ENCODE assay signal across 8 cellular contexts in the genomic region with DNA sequence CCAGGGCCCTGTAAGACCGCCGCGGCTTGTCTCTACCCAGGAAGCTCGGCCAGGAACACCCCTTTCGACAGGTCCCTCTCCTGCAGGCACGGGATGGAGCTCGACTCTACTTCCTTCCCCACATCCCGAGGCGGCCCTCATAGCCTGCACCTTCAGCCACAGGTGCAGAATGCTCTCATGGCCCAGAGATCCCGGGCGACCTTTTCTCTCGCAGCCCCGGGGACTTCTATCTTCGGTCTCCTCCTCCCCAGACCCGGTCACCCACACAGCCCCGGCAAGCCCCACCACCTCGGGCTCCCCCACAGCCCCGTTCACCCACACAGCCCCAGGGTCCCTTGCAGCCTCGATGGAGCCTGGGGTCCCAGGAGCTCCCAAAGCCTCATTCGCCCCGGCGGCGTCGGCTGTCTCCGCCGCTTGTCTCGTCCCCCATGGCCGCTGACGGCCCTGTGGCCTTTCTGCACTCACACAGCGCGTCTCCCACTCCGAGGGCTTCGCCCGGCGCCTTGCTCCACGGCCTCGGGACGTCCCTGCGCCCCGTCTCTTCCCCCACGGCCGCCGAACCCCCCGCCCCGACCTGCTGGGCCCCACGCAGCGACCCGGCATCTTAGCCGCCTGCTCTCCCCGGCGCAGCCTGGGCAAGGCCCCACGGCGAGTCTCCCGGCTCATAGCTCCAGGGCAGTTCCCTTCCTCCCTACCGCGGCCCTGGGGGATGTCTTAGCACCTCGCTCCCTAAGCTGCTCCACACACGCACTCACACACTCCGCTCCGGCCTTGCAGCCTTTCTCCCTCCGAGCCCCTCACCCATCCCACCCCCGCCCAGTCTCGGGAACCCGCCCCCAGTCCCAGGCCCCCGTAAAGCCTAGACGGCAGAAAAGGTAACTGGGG. TPM values are rescaled to one million over a fixed set of nuclear protein-coding genes. Genes with fewer than 3 reads are reported as not detected.
A peak's percentile ranks its signal among the peaks of the same experiment; 100 is the strongest.
DNase-seq lines count a peak whose midpoint lies in the region; ATAC-seq and TF ChIP-seq lines count a peak whose summit lies in the region.

No MANE protein-coding gene starts in this region.

- peaks cover 38% of the 10 kb centered on the region for H3K36me3 Mint-ChIP-seq in activated T-helper 2 cell treated with anti-CD3 and anti-CD28 coated beads, Interferon-gamma antibody, Interleukin-2, Interleukin-4, amounts not matched to agents 10 μg/mL and 5 μg/mL and 100 μg/mL, durations not matched to agents 14 hours and 24 hours and 36 hours (ENCODE audit: low read depth)

- peaks cover 43% of the 10 kb centered on the region for H4K20me1 ChIP-seq in osteoblast (ENCODE audit: insufficient read depth, low read length)

- H3K9me3 ChIP-seq in osteoblast (ENCODE audit: low read depth, low read length) = no peaks in the 10 kb centered on the region

- intact Hi-C loops in activated T-helper 2 cell treated with anti-CD3 and anti-CD28 coated beads, Interferon-gamma antibody, Interleukin-2, Interleukin-4, amounts not matched to agents 10 μg/mL and 5 μg/mL and 100 μg/mL, durations not matched to agents 14 hours and 24 hours and 36 hours (cut with micrococcal nuclease) = loop anchor here (1.0 to 10.0 kb wide), 6 partner anchors 11 to 1155 kb away; a partner anchor contains a TSS

- peak overlapping the region; percentile 99 for H3K27ac Mint-ChIP-seq in activated T-helper 2 cell treated with anti-CD3 and anti-CD28 coated beads, Interferon-gamma antibody, Interleukin-2, Interleukin-4, amounts not matched to agents 10 μg/mL and 5 μg/mL and 100 μg/mL, durations not matched to agents 14 hours and 24 hours and 36 hours

- ATAC-seq in GM18868 (IDR thresholded peaks at IDR 0.05; ENCODE audit: unreplicated experiment) (peak; percentile 6), HG02970 (IDR thresholded peaks at IDR 0.05; ENCODE audit: low FRiP score, unreplicated experiment) (no peak)

- no peaks in the 10 kb centered on the region for H3K9me3 Mint-ChIP-seq in activated T-helper 2 cell treated with anti-CD3 and anti-CD28 coated beads, Interferon-gamma antibody, Interleukin-2, Interleukin-4, amounts not matched to agents 10 μg/mL and 5 μg/mL and 100 μg/mL, durations not matched to agents 14 hours and 24 hours and 36 hours

- peak overlapping the region; percentile 90 for H3K4me3 Mint-ChIP-seq in activated T-helper 2 cell treated with anti-CD3 and anti-CD28 coated beads, Interferon-gamma antibody, Interleukin-2, Interleukin-4, amounts not matched to agents 10 μg/mL and 5 μg/mL and 100 μg/mL, durations not matched to agents 14 hours and 24 hours and 36 hours (ENCODE audit: low read depth)

- DNase-seq in LHCN-M2 (ENCODE audit: low read depth) (peak; percentile 31), germinal center (ENCODE audit: low spot score) (peak; percentile 35), osteoblast (ENCODE audit: insufficient read length, low spot score, missing footprints) (peak; percentile 83), midbrain (lab: John Stamatoyannopoulos, UW) (no peak)
- DNase-seq in activated T-helper 2 cell treated with anti-CD3 and anti-CD28 coated beads, Interferon-gamma antibody, Interleukin-2, Interleukin-4, amounts not matched to agents 10 μg/mL and 5 μg/mL and 100 μg/mL, durations not matched to agents 14 hours and 24 hours and 36 hours (ENCODE audit: low spot score) = no peak

- H3K4me3 ChIP-seq in ACC112 (ENCODE audit: low read depth, low read length) (peak overlapping the region; percentile 81), osteoblast (ENCODE audit: insufficient read depth, low read length) (peak overlapping the region; percentile 84)

- no peaks in the 10 kb centered on the region for H3K27me3 Mint-ChIP-seq in activated T-helper 2 cell treated with anti-CD3 and anti-CD28 coated beads, Interferon-gamma antibody, Interleukin-2, Interleukin-4, amounts not matched to agents 10 μg/mL and 5 μg/mL and 100 μg/mL, durations not matched to agents 14 hours and 24 hours and 36 hours (ENCODE audit: low read depth)

- peaks cover 48% of the 10 kb centered on the region for H3K4me1 Mint-ChIP-seq in activated T-helper 2 cell treated with anti-CD3 and anti-CD28 coated beads, Interferon-gamma antibody, Interleukin-2, Interleukin-4, amounts not matched to agents 10 μg/mL and 5 μg/mL and 100 μg/mL, durations not matched to agents 14 hours and 24 hours and 36 hours (ENCODE audit: low read depth)

- peak overlapping the region; percentile 74 for H3K27ac ChIP-seq in ACC112 (ENCODE audit: low read depth, low read length)
- peak overlapping the region; percentile 70 for H3K27ac ChIP-seq in osteoblast (ENCODE audit: low read depth, low read length)

- H3K79me2 ChIP-seq in ACC112 (ENCODE audit: control insufficient read depth, insufficient read depth, low read length, unreplicated experiment) = peaks cover 42% of the 10 kb centered on the region
- H3K79me2 ChIP-seq in osteoblast (ENCODE audit: insufficient read depth, low read length) = peaks cover 63% of the 10 kb centered on the region

- H2AFZ ChIP-seq in ACC112 (ENCODE audit: low read length, unreplicated experiment) (peak overlapping the region; percentile 91), osteoblast (ENCODE audit: low read length) (peak overlapping the region; percentile 98)

- no peaks in the 10 kb centered on the region for H3K27me3 ChIP-seq in ACC112 (ENCODE audit: insufficient read depth, low read length)
- H3K27me3 ChIP-seq in osteoblast (ENCODE audit: insufficient read depth, low read length) = no peaks in the 10 kb centered on the region

- TF ChIP-seq CTCF in osteoblast (IDR thresholded peaks at IDR 0.05; ENCODE audit: extremely low read depth, low read depth, low read length) = no peak

- peak overlapping the region; percentile 98 for H3K4me2 ChIP-seq in osteoblast (ENCODE audit: insufficient read depth, low read length)

- peaks cover 10% of the 10 kb centered on the region; the same call in 1 of the 2 replicates for H3K36me3 ChIP-seq in ACC112 (ENCODE audit: insufficient read depth, low read length)
- peaks cover 23% of the 10 kb centered on the region for H3K36me3 ChIP-seq in osteoblast (ENCODE audit: insufficient read depth, low read length)

- H3K4me1 ChIP-seq in ACC112 (ENCODE audit: control insufficient read depth, insufficient read depth, low read length, unreplicated experiment) = peaks cover 28% of the 10 kb centered on the region
- peaks cover 39% of the 10 kb centered on the region for H3K4me1 ChIP-seq in osteoblast (ENCODE audit: insufficient read depth, low read length)

RNA-seq across cellular contexts. Expression of a gene that starts 0.6 kb away (rescaled TPM):
- total RNA-seq in LHCN-M2 (2014; rRNA removed) (9.9 and 12.8 TPM in 2 replicates), osteoblast (17.0 and 23.6 TPM in 2 replicates)
- 3.5 TPM for polyA plus RNA-seq in LHCN-M2 (2012)
- 23.6 and 24.7 TPM in 2 replicates for total RNA-seq in activated T-helper 2 cell treated with anti-CD3 and anti-CD28 coated beads, Interferon-gamma antibody, Interleukin-2, Interleukin-4, amounts not matched to agents 10 μg/mL and 5 μg/mL and 100 μg/mL, durations not matched to agents 14 hours and 24 hours and 36 hours

RNA-seq across cellular contexts. Expression of a gene that starts 1.0 kb away (rescaled TPM):
- total RNA-seq in LHCN-M2 (2014; rRNA removed) (226 and 251 TPM in 2 replicates), osteoblast (70.6 and 79.0 TPM in 2 replicates)
- 288 TPM for polyA plus RNA-seq in LHCN-M2 (2012)
- 86.9 and 92.7 TPM in 2 replicates for total RNA-seq in activated T-helper 2 cell treated with anti-CD3 and anti-CD28 coated beads, Interferon-gamma antibody, Interleukin-2, Interleukin-4, amounts not matched to agents 10 μg/mL and 5 μg/mL and 100 μg/mL, durations not matched to agents 14 hours and 24 hours and 36 hours

RNA-seq across cellular contexts. Expression of a gene that starts 11.5 kb away (rescaled TPM):
- total RNA-seq in LHCN-M2 (2014; rRNA removed) (7.4 and 9.6 TPM in 2 replicates), osteoblast (5.4 and 9.1 TPM in 2 replicates)
- 20.5 TPM for polyA plus RNA-seq in LHCN-M2 (2012)
- 19.1 and 24.2 TPM in 2 replicates for total RNA-seq in activated T-helper 2 cell treated with anti-CD3 and anti-CD28 coated beads, Interferon-gamma antibody, Interleukin-2, Interleukin-4, amounts not matched to agents 10 μg/mL and 5 μg/mL and 100 μg/mL, durations not matched to agents 14 hours and 24 hours and 36 hours

RNA-seq across cellular contexts. Expression of a gene that starts 11.7 kb away (rescaled TPM):
- total RNA-seq in LHCN-M2 (2014; rRNA removed) = 0.45 and 0.92 TPM in 2 replicates
- 1.6 TPM for polyA plus RNA-seq in LHCN-M2 (2012)
- total RNA-seq in activated T-helper 2 cell treated with anti-CD3 and anti-CD28 coated beads, Interferon-gamma antibody, Interleukin-2, Interleukin-4, amounts not matched to agents 10 μg/mL and 5 μg/mL and 100 μg/mL, durations not matched to agents 14 hours and 24 hours and 36 hours = 1.5 and 2.0 TPM in 2 replicates
- 0.29 and 0.72 TPM in 2 replicates for total RNA-seq in osteoblast

Comparison
In these comparisons a context has a peak if more than half of its experiments do, and no peak if none do; other contexts are left out.
1. DNase-seq: peak in LHCN-M2 (single experiment), germinal center (single experiment) and osteoblast (single experiment); none in activated T-helper 2 cell treated with anti-CD3 and anti-CD28 coated beads, Interferon-gamma antibody, Interleukin-2, Interleukin-4, amounts not matched to agents 10 μg/mL and 5 μg/mL and 100 μg/mL, durations not matched to agents 14 hours and 24 hours and 36 hours (single experiment) and midbrain (single experiment).